Comparison of ENCODE assay signal across 8 cellular contexts in genomic region chr6:122789078-122789861, GRCh38.
DNase-seq lines count a peak whose midpoint lies in the region; ATAC-seq and TF ChIP-seq lines count a peak whose summit lies in the region.

Gene SMPDL3A (plus strand): TSS chr6:122789258. CDS start chr6:122789347, 89 bp downstream.

- H3K27ac ChIP-seq in cingulate gyrus (ENCODE audit: low read depth, low read length), result peak within 1 kb of the TSS; percentile 92

- ATAC-seq in HG02588 (IDR thresholded peaks at IDR 0.05; ENCODE audit: unreplicated experiment) (peak; percentile 59), SK-N-SH treated with all-trans-retinoic acid at 6 μM for 48 hours (peak; percentile 90)

- peak; percentile 3 to 13 for DNase-seq in stimulated activated CD4-positive, alpha-beta T cell treated with anti-CD3 and anti-CD28 coated beads, Interleukin-2, amount 100 ng/mL, for 48 hours
- DNase-seq in stimulated activated CD4-positive, alpha-beta T cell treated with anti-CD3 and anti-CD28 coated beads, Interleukin-1b, Interleukin-23, amount 100 ng/mL, for 48 hours, result no peak
- DNase-seq in MV-4-11 (lab: John Stamatoyannopoulos, UW) (peak; percentile 5), kidney glomerular epithelial cell (lab: John Stamatoyannopoulos, UW) (peak; percentile 62), smooth muscle cell of the brain vasculature (ENCODE audit: low read depth, low spot score) (peak; percentile 46)

TF ChIP-seq in SK-N-SH treated with all-trans-retinoic acid at 6 μM for 48 hours, 23 proteins besides CTCF, POLR2A, EP300 and RAD21:
- peak; percentile 93 for TF ChIP-seq ZFP3 (CRISPR knock-in tag; IDR thresholded peaks at IDR 0.05)
- no peak for TF ChIP-seq PPARA (CRISPR knock-in tag; IDR thresholded peaks at IDR 0.05; ENCODE audit: borderline replicate concordance)
- TF ChIP-seq TSHZ2 (CRISPR knock-in tag; IDR thresholded peaks at IDR 0.05), result no peak
- TF ChIP-seq ZNF565 (CRISPR knock-in tag; conservative IDR thresholded peaks at IDR 0.05; ENCODE audit: low read depth), result no peak
- 0 out of 2 replicates have a peak, but pooled peaks have one; percentile 46 for TF ChIP-seq PATZ1 (CRISPR knock-in tag; IDR thresholded peaks at IDR 0.05; ENCODE audit: borderline replicate concordance)
- TF ChIP-seq ARNTL (CRISPR knock-in tag; IDR thresholded peaks at IDR 0.05; ENCODE audit: borderline replicate concordance, low read depth), result no peak
- no peak for TF ChIP-seq GLIS3 (CRISPR knock-in tag; IDR thresholded peaks at IDR 0.05)
- TF ChIP-seq ZFP30 (CRISPR knock-in tag; IDR thresholded peaks at IDR 0.05), result no peak
- no peak for TF ChIP-seq TOX (CRISPR knock-in tag; IDR thresholded peaks at IDR 0.05; ENCODE audit: borderline replicate concordance)
- no peak for TF ChIP-seq POU6F1 (CRISPR knock-in tag; IDR thresholded peaks at IDR 0.05; ENCODE audit: borderline replicate concordance, low read depth)
- no peak for TF ChIP-seq ZNF8 (CRISPR knock-in tag; IDR thresholded peaks at IDR 0.05)
